1 cellular context compared by ENCODE assay signal in the genomic region with DNA sequence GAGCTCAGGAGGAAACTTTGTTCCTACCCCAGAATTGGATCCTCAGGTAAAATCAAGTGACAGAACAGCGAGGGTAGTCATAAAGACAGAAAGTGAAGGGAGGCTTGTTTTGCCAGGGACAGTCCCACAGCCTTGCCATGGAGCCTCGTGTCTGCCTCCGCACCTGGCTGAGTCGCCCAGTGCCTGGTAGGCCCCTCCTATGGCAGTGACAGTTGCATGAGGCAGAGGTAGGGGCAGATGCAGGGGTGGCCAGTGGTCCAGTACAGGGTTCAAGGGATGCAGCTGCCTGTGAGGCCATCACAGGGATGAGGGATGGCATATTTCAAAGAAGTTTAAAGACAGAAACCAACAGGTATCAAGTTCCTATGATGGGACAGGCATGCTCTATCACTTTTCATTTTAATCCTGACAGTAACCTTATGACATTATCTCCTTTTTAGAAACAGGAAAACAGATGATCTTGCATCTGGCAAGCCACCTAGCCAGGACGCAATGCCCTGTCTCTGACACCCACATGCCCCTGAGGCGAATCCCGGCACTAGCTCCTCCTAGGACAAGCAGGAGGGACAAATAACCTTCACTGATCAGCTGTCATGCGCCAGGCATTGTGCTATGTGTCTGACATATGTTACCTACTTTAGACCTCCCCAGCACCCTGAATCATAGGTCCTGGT.
TF ChIP-seq lines count a peak whose summit lies in the region.

No MANE protein-coding gene starts in this region.

TF ChIP-seq in HepG2, 621 proteins besides CTCF, POLR2A, EP300 and RAD21:
- TF ChIP-seq PITX1 (CRISPR knock-in tag; IDR thresholded peaks at IDR 0.05) = no peak
- TF ChIP-seq ZNF263 (CRISPR knock-in tag; IDR thresholded peaks at IDR 0.05) = no peak
- TF ChIP-seq NCOA2 (CRISPR knock-in tag; IDR thresholded peaks at IDR 0.05) = no peak
- TF ChIP-seq, protein P1, sequence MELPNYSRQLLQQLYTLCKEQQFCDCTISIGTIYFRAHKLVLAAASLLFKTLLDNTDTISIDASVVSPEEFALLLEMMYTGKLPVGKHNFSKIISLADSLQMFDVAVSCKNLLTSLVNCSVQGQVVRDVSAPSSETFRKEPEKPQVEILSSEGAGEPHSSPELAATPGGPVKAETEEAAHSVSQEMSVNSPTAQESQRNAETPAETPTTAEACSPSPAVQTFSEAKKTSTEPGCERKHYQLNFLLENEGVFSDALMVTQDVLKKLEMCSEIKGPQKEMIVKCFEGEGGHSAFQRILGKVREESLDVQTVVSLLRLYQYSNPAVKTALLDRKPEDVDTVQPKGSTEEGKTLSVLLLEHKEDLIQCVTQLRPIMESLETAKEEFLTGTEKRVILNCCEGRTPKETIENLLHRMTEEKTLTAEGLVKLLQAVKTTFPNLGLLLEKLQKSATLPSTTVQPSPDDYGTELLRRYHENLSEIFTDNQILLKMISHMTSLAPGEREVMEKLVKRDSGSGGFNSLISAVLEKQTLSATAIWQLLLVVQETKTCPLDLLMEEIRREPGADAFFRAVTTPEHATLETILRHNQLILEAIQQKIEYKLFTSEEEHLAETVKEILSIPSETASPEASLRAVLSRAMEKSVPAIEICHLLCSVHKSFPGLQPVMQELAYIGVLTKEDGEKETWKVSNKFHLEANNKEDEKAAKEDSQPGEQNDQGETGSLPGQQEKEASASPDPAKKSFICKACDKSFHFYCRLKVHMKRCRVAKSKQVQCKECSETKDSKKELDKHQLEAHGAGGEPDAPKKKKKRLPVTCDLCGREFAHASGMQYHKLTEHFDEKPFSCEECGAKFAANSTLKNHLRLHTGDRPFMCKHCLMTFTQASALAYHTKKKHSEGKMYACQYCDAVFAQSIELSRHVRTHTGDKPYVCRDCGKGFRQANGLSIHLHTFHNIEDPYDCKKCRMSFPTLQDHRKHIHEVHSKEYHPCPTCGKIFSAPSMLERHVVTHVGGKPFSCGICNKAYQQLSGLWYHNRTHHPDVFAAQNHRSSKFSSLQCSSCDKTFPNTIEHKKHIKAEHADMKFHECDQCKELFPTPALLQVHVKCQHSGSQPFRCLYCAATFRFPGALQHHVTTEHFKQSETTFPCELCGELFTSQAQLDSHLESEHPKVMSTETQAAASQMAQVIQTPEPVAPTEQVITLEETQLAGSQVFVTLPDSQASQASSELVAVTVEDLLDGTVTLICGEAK (IDR thresholded peaks at IDR 0.05) = no peak
- TF ChIP-seq, protein P1 (CRISPR knock-in tag; IDR thresholded peaks at IDR 0.05) = no peak
- no peak for TF ChIP-seq ZSCAN22 (CRISPR knock-in tag; IDR thresholded peaks at IDR 0.05)
- no peak for TF ChIP-seq ZNF709 (CRISPR knock-in tag; IDR thresholded peaks at IDR 0.05)
- TF ChIP-seq, protein P2, sequence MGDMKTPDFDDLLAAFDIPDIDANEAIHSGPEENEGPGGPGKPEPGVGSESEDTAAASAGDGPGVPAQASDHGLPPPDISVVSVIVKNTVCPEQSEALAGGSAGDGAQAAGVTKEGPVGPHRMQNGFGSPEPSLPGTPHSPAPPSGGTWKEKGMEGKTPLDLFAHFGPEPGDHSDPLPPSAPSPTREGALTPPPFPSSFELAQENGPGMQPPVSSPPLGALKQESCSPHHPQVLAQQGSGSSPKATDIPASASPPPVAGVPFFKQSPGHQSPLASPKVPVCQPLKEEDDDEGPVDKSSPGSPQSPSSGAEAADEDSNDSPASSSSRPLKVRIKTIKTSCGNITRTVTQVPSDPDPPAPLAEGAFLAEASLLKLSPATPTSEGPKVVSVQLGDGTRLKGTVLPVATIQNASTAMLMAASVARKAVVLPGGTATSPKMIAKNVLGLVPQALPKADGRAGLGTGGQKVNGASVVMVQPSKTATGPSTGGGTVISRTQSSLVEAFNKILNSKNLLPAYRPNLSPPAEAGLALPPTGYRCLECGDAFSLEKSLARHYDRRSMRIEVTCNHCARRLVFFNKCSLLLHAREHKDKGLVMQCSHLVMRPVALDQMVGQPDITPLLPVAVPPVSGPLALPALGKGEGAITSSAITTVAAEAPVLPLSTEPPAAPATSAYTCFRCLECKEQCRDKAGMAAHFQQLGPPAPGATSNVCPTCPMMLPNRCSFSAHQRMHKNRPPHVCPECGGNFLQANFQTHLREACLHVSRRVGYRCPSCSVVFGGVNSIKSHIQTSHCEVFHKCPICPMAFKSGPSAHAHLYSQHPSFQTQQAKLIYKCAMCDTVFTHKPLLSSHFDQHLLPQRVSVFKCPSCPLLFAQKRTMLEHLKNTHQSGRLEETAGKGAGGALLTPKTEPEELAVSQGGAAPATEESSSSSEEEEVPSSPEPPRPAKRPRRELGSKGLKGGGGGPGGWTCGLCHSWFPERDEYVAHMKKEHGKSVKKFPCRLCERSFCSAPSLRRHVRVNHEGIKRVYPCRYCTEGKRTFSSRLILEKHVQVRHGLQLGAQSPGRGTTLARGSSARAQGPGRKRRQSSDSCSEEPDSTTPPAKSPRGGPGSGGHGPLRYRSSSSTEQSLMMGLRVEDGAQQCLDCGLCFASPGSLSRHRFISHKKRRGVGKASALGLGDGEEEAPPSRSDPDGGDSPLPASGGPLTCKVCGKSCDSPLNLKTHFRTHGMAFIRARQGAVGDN (CRISPR knock-in tag; IDR thresholded peaks at IDR 0.05) = peak; percentile 13; the same call in 1 of the 2 replicates
- TF ChIP-seq, protein P3, sequence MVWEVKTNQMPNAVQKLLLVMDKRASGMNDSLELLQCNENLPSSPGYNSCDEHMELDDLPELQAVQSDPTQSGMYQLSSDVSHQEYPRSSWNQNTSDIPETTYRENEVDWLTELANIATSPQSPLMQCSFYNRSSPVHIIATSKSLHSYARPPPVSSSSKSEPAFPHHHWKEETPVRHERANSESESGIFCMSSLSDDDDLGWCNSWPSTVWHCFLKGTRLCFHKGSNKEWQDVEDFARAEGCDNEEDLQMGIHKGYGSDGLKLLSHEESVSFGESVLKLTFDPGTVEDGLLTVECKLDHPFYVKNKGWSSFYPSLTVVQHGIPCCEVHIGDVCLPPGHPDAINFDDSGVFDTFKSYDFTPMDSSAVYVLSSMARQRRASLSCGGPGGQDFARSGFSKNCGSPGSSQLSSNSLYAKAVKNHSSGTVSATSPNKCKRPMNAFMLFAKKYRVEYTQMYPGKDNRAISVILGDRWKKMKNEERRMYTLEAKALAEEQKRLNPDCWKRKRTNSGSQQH (CRISPR knock-in tag; IDR thresholded peaks at IDR 0.05; ENCODE audit: low read depth) = no peak
- no peak for TF ChIP-seq HMG20B (CRISPR knock-in tag; conservative IDR thresholded peaks at IDR 0.05)
- no peak for TF ChIP-seq ZNF615 (CRISPR knock-in tag; IDR thresholded peaks at IDR 0.05; ENCODE audit: borderline replicate concordance)
- TF ChIP-seq THAP11 (CRISPR knock-in tag; IDR thresholded peaks at IDR 0.05) = peak; percentile 3; the same call in 1 of the 2 replicates
- TF ChIP-seq, protein P4, sequence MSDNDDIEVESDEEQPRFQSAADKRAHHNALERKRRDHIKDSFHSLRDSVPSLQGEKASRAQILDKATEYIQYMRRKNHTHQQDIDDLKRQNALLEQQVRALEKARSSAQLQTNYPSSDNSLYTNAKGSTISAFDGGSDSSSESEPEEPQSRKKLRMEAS (IDR thresholded peaks at IDR 0.05) = 0 out of 2 replicates have a peak, but pooled peaks have one; percentile 6
- no peak for TF ChIP-seq ZNF558 (CRISPR knock-in tag; IDR thresholded peaks at IDR 0.05; ENCODE audit: borderline replicate concordance)
- no peak for TF ChIP-seq PHF21A (CRISPR knock-in tag; IDR thresholded peaks at IDR 0.05)
